ENCODE assay signal across 19 cellular contexts in genomic region chr13:31588331-31588730, GRCh38.
DNase-seq lines count a peak whose midpoint lies in the region; ATAC-seq and TF ChIP-seq lines count a peak whose summit lies in the region.
"Had no signal": no experiment of that assay in that cellular context is flagged by ENCODE, and none has a peak within 500 bp of the region (broad histone marks: within the 10 kb centered on the region; RNA-seq: fewer than 3 reads in every experiment).

No MANE protein-coding gene starts in this region.

- H4K20me1 ChIP-seq in Karpas-422 (ENCODE audit: insufficient read depth, low read depth, low read length): no peaks in the 10 kb centered on the region

- no peaks in the 10 kb centered on the region for H3K36me3 Mint-ChIP-seq in activated naive CD4-positive, alpha-beta T cell treated with anti-CD3 and anti-CD28 coated beads, Interleukin-2, amount 50 U/mL, for 24 hours
- H3K36me3 Mint-ChIP-seq: CD4-positive, CD25-positive, alpha-beta regulatory T cell had no signal

- no peaks in the 10 kb centered on the region for H3K4me1 Mint-ChIP-seq in activated naive CD4-positive, alpha-beta T cell treated with anti-CD3 and anti-CD28 coated beads, Interleukin-2, amount 50 U/mL, for 24 hours
- H3K4me1 Mint-ChIP-seq: CD4-positive, CD25-positive, alpha-beta regulatory T cell had no signal

- no peak for DNase-seq in activated naive CD4-positive, alpha-beta T cell (lab: John Stamatoyannopoulos, UW)
- DNase-seq in colonic mucosa (peak; percentile 62), Karpas-422 (no peak)
- DNase-seq: CD4-positive, CD25-positive, alpha-beta regulatory T cell; EL; H9; Kasumi-1; MV-4-11; NCI-H1694; NCI-H2107; NCI-H446 had no signal

- H3K9ac ChIP-seq in colonic mucosa (ENCODE audit: low read depth in 2 of 2, low read length in 2 of 2): no peak overlapping the region
- no peak overlapping the region for H3K9ac ChIP-seq in mucosa of rectum (ENCODE audit: low read depth in 1 of 2, low read length in 2 of 2)
- H3K9ac ChIP-seq in Karpas-422 (ENCODE audit: low read length): no peak overlapping the region

- H3K4me3 Mint-ChIP-seq in activated naive CD4-positive, alpha-beta T cell treated with anti-CD3 and anti-CD28 coated beads, Interleukin-2, amount 50 U/mL, for 24 hours: no peak overlapping the region
- H3K4me3 Mint-ChIP-seq: CD4-positive, CD25-positive, alpha-beta regulatory T cell; H9 had no signal

- H3K27me3 ChIP-seq in colonic mucosa (no peaks in the 10 kb centered on the region), mucosa of rectum (ENCODE audit: control insufficient read depth in 2 of 2, insufficient read depth in 2 of 2, low read length in 2 of 2) (no peaks in the 10 kb centered on the region), Karpas-422 (ENCODE audit: low read length) (no peaks in the 10 kb centered on the region)

- H3K9me3 ChIP-seq in colonic mucosa: no peaks in the 10 kb centered on the region
- no peaks in the 10 kb centered on the region for H3K9me3 ChIP-seq in mucosa of rectum (ENCODE audit: control insufficient read depth in 2 of 2, low read length in 2 of 2)
- no peaks in the 10 kb centered on the region for H3K9me3 ChIP-seq in Karpas-422 (ENCODE audit: low read length)

- H3K4me1 ChIP-seq in colonic mucosa (peaks cover 8% of the 10 kb centered on the region), mucosa of rectum (ENCODE audit: control insufficient read depth in 2 of 2, insufficient read depth in 2 of 2, low read length in 2 of 2) (peaks cover 13 to 26% of the 10 kb centered on the region in 2 donors), Karpas-422 (ENCODE audit: low read length) (no peaks in the 10 kb centered on the region)

- peak overlapping the region; percentile 4 for H3K27ac Mint-ChIP-seq in activated naive CD4-positive, alpha-beta T cell treated with anti-CD3 and anti-CD28 coated beads, Interleukin-2, amount 50 U/mL, for 24 hours
- H3K27ac Mint-ChIP-seq: CD4-positive, CD25-positive, alpha-beta regulatory T cell; H9 had no signal

- H3K4me2 ChIP-seq in Karpas-422 (ENCODE audit: low read depth, low read length, poor library complexity, severe bottlenecking): no peak overlapping the region

- H3K27ac ChIP-seq in colonic mucosa (peak overlapping the region; percentile 37), mucosa of rectum (ENCODE audit: low read depth in 2 of 2, low read length in 2 of 2) (peak overlapping the region; percentile 52 to 70), Karpas-422 (ENCODE audit: low read length) (no peak overlapping the region)

- no peaks in the 10 kb centered on the region for H3K79me2 ChIP-seq in Karpas-422 (ENCODE audit: low read length)

- H3K9me3 Mint-ChIP-seq in activated naive CD4-positive, alpha-beta T cell treated with anti-CD3 and anti-CD28 coated beads, Interleukin-2, amount 50 U/mL, for 24 hours: peaks cover 6% of the 10 kb centered on the region

- H2AFZ ChIP-seq in Karpas-422 (ENCODE audit: low read length): no peak overlapping the region

- peaks cover 8% of the 10 kb centered on the region for H3K27me3 Mint-ChIP-seq in activated naive CD4-positive, alpha-beta T cell treated with anti-CD3 and anti-CD28 coated beads, Interleukin-2, amount 50 U/mL, for 24 hours
- H3K27me3 Mint-ChIP-seq: CD4-positive, CD25-positive, alpha-beta regulatory T cell had no signal

- H3K9me2 ChIP-seq in Karpas-422 (replicated peaks; ENCODE audit: insufficient read depth, low read length): no peaks in the 10 kb centered on the region

- intact Hi-C loops in colonic mucosa (cut with DNase I): no loop called here

- TF ChIP-seq CTCF in colonic mucosa (IDR thresholded peaks at IDR 0.05): no peak

- no peak for ATAC-seq in GM21723 (IDR thresholded peaks at IDR 0.05; ENCODE audit: unreplicated experiment)
- ATAC-seq in GM19463 (IDR thresholded peaks at IDR 0.05; ENCODE audit: unreplicated experiment): no peak
- ATAC-seq in GM21515 (IDR thresholded peaks at IDR 0.05; ENCODE audit: unreplicated experiment): no peak
- ATAC-seq: HepG2, Panc1, Right ventricle myocardium inferior had no signal

- H3K4me3 ChIP-seq in colonic mucosa (no peak overlapping the region), mucosa of rectum (ENCODE audit: low read length in 2 of 2) (peak overlapping the region in 1 of 2 donors; percentile 20), Karpas-422 (ENCODE audit: low read length) (no peak overlapping the region)

- H3K36me3 ChIP-seq in colonic mucosa: no peaks in the 10 kb centered on the region
- H3K36me3 ChIP-seq in mucosa of rectum (ENCODE audit: control insufficient read depth in 2 of 2, insufficient read depth in 2 of 2, low read length in 2 of 2): no peaks in the 10 kb centered on the region
- H3K36me3 ChIP-seq in Karpas-422 (ENCODE audit: insufficient read depth, low read length): no peaks in the 10 kb centered on the region
